Comparison of ENCODE assay signal across 8 cellular contexts in the genomic region with DNA sequence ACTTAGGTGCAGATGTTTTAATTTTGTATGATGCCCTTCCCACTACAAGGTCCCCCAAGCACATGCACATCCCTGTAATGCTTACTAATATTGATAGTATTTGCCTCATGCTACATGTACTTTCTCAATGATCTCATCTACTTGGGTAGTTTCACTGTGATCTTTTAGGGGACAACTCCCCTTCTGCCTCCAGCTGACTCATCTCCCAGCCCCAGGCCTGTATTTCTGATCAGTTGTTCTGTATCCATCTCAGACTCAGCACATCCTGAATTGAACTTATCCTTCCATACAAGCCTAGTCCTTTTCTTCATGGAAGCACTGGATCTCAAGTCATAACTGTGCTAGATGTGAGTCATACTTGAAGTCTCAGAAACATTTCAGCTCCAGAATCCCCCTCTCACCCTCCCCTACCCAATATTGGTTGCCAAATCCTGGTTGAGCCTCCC. TPM values are rescaled to one million over a fixed set of nuclear protein-coding genes. Genes with fewer than 3 reads are reported as not detected.
DNase-seq lines count a peak whose midpoint lies in the region; ATAC-seq lines count a peak whose summit lies in the region.

No MANE protein-coding gene starts in this region.

- H2AK5ac ChIP-seq in mesenchymal stem cell (ENCODE audit: low read length, severe bottlenecking), result no peak overlapping the region
- H2AK5ac ChIP-seq in neuronal stem cell (ENCODE audit: low read depth, low read length), result no peak overlapping the region

- ATAC-seq in GM18868 (IDR thresholded peaks at IDR 0.05; ENCODE audit: unreplicated experiment) (peak; percentile 99), GM21737 (IDR thresholded peaks at IDR 0.05; ENCODE audit: unreplicated experiment) (peak; percentile 90), HG03571 (IDR thresholded peaks at IDR 0.05; ENCODE audit: unreplicated experiment) (peak; percentile 94)

- H3K4ac ChIP-seq in mesenchymal stem cell (ENCODE audit: low read depth in 1 of 2, low read length in 2 of 2), result no peak overlapping the region
- H3K4ac ChIP-seq in neuronal stem cell (ENCODE audit: low read length), result no peak overlapping the region

- H3K9me3 ChIP-seq in mesenchymal stem cell (ENCODE audit: control insufficient read depth, low read length), result no peaks in the 10 kb centered on the region
- no peaks in the 10 kb centered on the region for H3K9me3 ChIP-seq in neuronal stem cell (replicated peaks in 1 of 2; ENCODE audit: control insufficient read depth in 2 of 2, insufficient read depth in 1 of 2, low read depth in 1 of 2, low read length in 2 of 2)

- H2BK120ac ChIP-seq in mesenchymal stem cell (ENCODE audit: low read depth, low read length) (no peak overlapping the region), neuronal stem cell (ENCODE audit: low read depth, low read length) (no peak overlapping the region)

- H3K27me3 ChIP-seq in mesenchymal stem cell (ENCODE audit: control insufficient read depth in 1 of 2, insufficient read depth in 1 of 2, low read length in 2 of 2) (no peaks in the 10 kb centered on the region), neuronal stem cell (ENCODE audit: control insufficient read depth in 3 of 3, insufficient read depth in 3 of 3, low read depth in 1 of 3, low read length in 3 of 3) (peaks cover 0 to 11% (median 0%) of the 10 kb centered on the region in 3 experiments)

- H3K36me3 ChIP-seq in mesenchymal stem cell (ENCODE audit: control insufficient read depth in 1 of 2, insufficient read depth in 2 of 2, low read depth in 1 of 2, low read length in 2 of 2) (no peaks in the 10 kb centered on the region), neuronal stem cell (replicated peaks in 1 of 2; ENCODE audit: control insufficient read depth in 2 of 2, insufficient read depth in 2 of 2, low read length in 2 of 2) (no peaks in the 10 kb centered on the region)

- no peak overlapping the region for H2AFZ ChIP-seq in mesenchymal stem cell (ENCODE audit: low read depth, low read length)
- no peak overlapping the region for H2AFZ ChIP-seq in neuronal stem cell (ENCODE audit: low read length)

- H3K14ac ChIP-seq in mesenchymal stem cell (ENCODE audit: low read length in 2 of 2), result no peak overlapping the region
- no peak overlapping the region for H3K14ac ChIP-seq in neuronal stem cell (ENCODE audit: low read length)

- H3K23ac ChIP-seq in mesenchymal stem cell (ENCODE audit: low read length in 2 of 2), result no peak overlapping the region
- no peak overlapping the region for H3K23ac ChIP-seq in neuronal stem cell (ENCODE audit: low read depth, low read length, poor library complexity)

- no peak overlapping the region for H4K8ac ChIP-seq in mesenchymal stem cell (ENCODE audit: low read length)
- no peak overlapping the region for H4K8ac ChIP-seq in neuronal stem cell (ENCODE audit: low read depth, low read length)

- no peaks in the 10 kb centered on the region for H3K79me1 ChIP-seq in mesenchymal stem cell (replicated peaks; ENCODE audit: low read length, poor library complexity, severe bottlenecking)
- H3K79me1 ChIP-seq in neuronal stem cell (ENCODE audit: low read depth, low read length), result no peaks in the 10 kb centered on the region

- no peak overlapping the region for H4K91ac ChIP-seq in mesenchymal stem cell (ENCODE audit: low read length)
- H4K91ac ChIP-seq in neuronal stem cell (ENCODE audit: low read depth, low read length, poor library complexity), result no peak overlapping the region

- H2BK5ac ChIP-seq in mesenchymal stem cell (ENCODE audit: low read depth, low read length, poor library complexity, severe bottlenecking), result no peak overlapping the region
- no peak overlapping the region for H2BK5ac ChIP-seq in neuronal stem cell (ENCODE audit: low read length)

- H3K4me2 ChIP-seq in mesenchymal stem cell (ENCODE audit: low read length, poor library complexity, severe bottlenecking), result no peak overlapping the region
- no peak overlapping the region for H3K4me2 ChIP-seq in neuronal stem cell (ENCODE audit: insufficient read depth, low read length, poor library complexity, severe bottlenecking)

- DNase-seq in mesenchymal stem cell (peak; percentile 28), neuronal stem cell (ENCODE audit: low spot score) (no peak), NCI-H524 treated with DMSO at 0.1 percent for 48 hours (lab: John Stamatoyannopoulos, UW) (no peak), DMS53 (lab: John Stamatoyannopoulos, UW) (no peak), NCI-H510A treated with DMSO at 0.1 percent for 48 hours (lab: John Stamatoyannopoulos, UW) (no peak)

- H2BK15ac ChIP-seq in mesenchymal stem cell (ENCODE audit: low read depth, poor library complexity, severe bottlenecking), result no peak overlapping the region
- no peak overlapping the region for H2BK15ac ChIP-seq in neuronal stem cell (ENCODE audit: low read length)

- no peak overlapping the region for H2BK12ac ChIP-seq in mesenchymal stem cell (ENCODE audit: low read length in 2 of 2)
- H2BK12ac ChIP-seq in neuronal stem cell (ENCODE audit: low read length), result no peak overlapping the region

- no peak overlapping the region for H3K4me3 ChIP-seq in mesenchymal stem cell (ENCODE audit: insufficient read depth in 1 of 2, low read depth in 1 of 2, low read length in 2 of 2)
- H3K4me3 ChIP-seq in neuronal stem cell (ENCODE audit: low read length in 2 of 2), result no peak overlapping the region

- H3K27ac ChIP-seq in mesenchymal stem cell (ENCODE audit: low read length, poor library complexity, severe bottlenecking) (no peak overlapping the region), neuronal stem cell (replicated peaks; ENCODE audit: low read length) (no peak overlapping the region)

- no peaks in the 10 kb centered on the region for H3K4me1 ChIP-seq in mesenchymal stem cell (ENCODE audit: control insufficient read depth, insufficient read depth, low read depth, low read length)
- H3K4me1 ChIP-seq in neuronal stem cell (ENCODE audit: control insufficient read depth in 2 of 2, insufficient read depth in 1 of 2, low read depth in 1 of 2, low read length in 2 of 2), result no peaks in the 10 kb centered on the region

- H3K18ac ChIP-seq in mesenchymal stem cell (ENCODE audit: low read depth in 1 of 2, low read length in 2 of 2), result no peak overlapping the region
- no peak overlapping the region for H3K18ac ChIP-seq in neuronal stem cell (ENCODE audit: low read length)

- H3K9ac ChIP-seq in mesenchymal stem cell (ENCODE audit: low read length), result no peak overlapping the region
- no peak overlapping the region for H3K9ac ChIP-seq in neuronal stem cell (ENCODE audit: low read depth, low read length, poor library complexity)

RNA-seq across cellular contexts. Expression of a gene that starts 49.4 kb away (rescaled TPM):
- 19.8 TPM for polyA plus RNA-seq in mesenchymal stem cell (2013, experiment 1 of 2)
- polyA plus RNA-seq in mesenchymal stem cell (2013, experiment 2 of 2), result 21.1 TPM
- polyA plus RNA-seq in neuronal stem cell (2013, experiment 1 of 2), result 14.2 TPM
- polyA plus RNA-seq in neuronal stem cell (2013, experiment 2 of 2), result 13.5 TPM
